8 cellular contexts compared by ENCODE assay signal in genomic region chr5:79990598-79991507, GRCh38. TPM values are rescaled to one million over a fixed set of nuclear protein-coding genes. Genes with fewer than 3 reads are reported as not detected.
DNase-seq lines count a peak whose midpoint lies in the region; TF ChIP-seq lines count a peak whose summit lies in the region.

MTX3 (minus strand) TSS chr5:79991262; CDS start chr5:79991238, 24 bp downstream.

- H4K20me1 ChIP-seq in OCI-LY1 (ENCODE audit: insufficient read depth, low read length): no peaks in the 10 kb centered on the region

- peak within 1 kb of the TSS; percentile 63 for H3K4me3 ChIP-seq in CD8-positive, alpha-beta memory T cell (ENCODE audit: low read length)
- peak within 1 kb of the TSS; percentile 77 for H3K4me3 ChIP-seq in OCI-LY1 (ENCODE audit: low read depth, low read length, poor library complexity, severe bottlenecking)

- H3K9me3 ChIP-seq in CD8-positive, alpha-beta memory T cell (ENCODE audit: low read length): no peaks in the 10 kb centered on the region
- H3K9me3 ChIP-seq in OCI-LY1 (ENCODE audit: low read length): no peaks in the 10 kb centered on the region

- no peaks in the 10 kb centered on the region for H3F3A ChIP-seq in OCI-LY1 (ENCODE audit: insufficient read depth, low read length)

- H3K4me1 ChIP-seq in CD8-positive, alpha-beta memory T cell (ENCODE audit: insufficient read depth, low read length): peaks cover 10% of the 10 kb centered on the region
- peaks cover 11% of the 10 kb centered on the region for H3K4me1 ChIP-seq in OCI-LY1 (ENCODE audit: insufficient read depth, low read length, severe bottlenecking)

- CTCF ChIA-PET in CD8-positive, alpha-beta memory T cell (lab: Charles Lee): interaction anchor here (0.9 kb wide), 1 partner anchor 12 kb away, joined by 3 read pairs; no protein-coding TSS in a partner anchor

- no peak within 1 kb of the TSS for H2AFZ ChIP-seq in OCI-LY1 (ENCODE audit: low read length)

- TF ChIP-seq CTCF in GM20000 (IDR thresholded peaks at IDR 0.05; ENCODE audit: extremely low read depth, missing control alignments) (no peak), OCI-LY1 (IDR thresholded peaks at IDR 0.05; ENCODE audit: low read length) (no peak)

- peak within 1 kb of the TSS; percentile 76 for H3K4me2 ChIP-seq in OCI-LY1 (ENCODE audit: low read length)

- H3K4me3 Mint-ChIP-seq in CD8-positive, alpha-beta memory T cell: peak within 1 kb of the TSS; percentile 82 to 94 (median 88)

- peaks cover 4% of the 10 kb centered on the region for H3K27me3 ChIP-seq in CD8-positive, alpha-beta memory T cell (ENCODE audit: insufficient read depth, low read length, poor library complexity, severe bottlenecking)
- no peaks in the 10 kb centered on the region for H3K27me3 ChIP-seq in OCI-LY1 (ENCODE audit: insufficient read depth, low read length)

- H3K36me3 Mint-ChIP-seq in CD8-positive, alpha-beta memory T cell: peaks cover 14 to 36% (median 18%) of the 10 kb centered on the region in 3 donors

- no peaks in the 10 kb centered on the region for H3K9me3 Mint-ChIP-seq in CD8-positive, alpha-beta memory T cell

- H3K27me3 Mint-ChIP-seq in CD8-positive, alpha-beta memory T cell: peaks cover 6 to 11% of the 10 kb centered on the region in 2 donors

- peak within 1 kb of the TSS; percentile 81 to 95 (median 94) for H3K27ac Mint-ChIP-seq in CD8-positive, alpha-beta memory T cell

- no peaks in the 10 kb centered on the region for H3K9me2 ChIP-seq in OCI-LY1 (ENCODE audit: low read depth, low read length)

- POLR2A ChIA-PET in CD8-positive, alpha-beta memory T cell (lab: Charles Lee): interaction anchor here (0.6 to 1.2 kb wide), 3 partner anchors 10 to 38 kb away, joined by 3 to 8 read pairs (median 3); no protein-coding TSS in a partner anchor

- peak within 1 kb of the TSS; percentile 62 for H3K27ac ChIP-seq in CD8-positive, alpha-beta memory T cell (ENCODE audit: low read depth, low read length)
- H3K27ac ChIP-seq in OCI-LY1 (ENCODE audit: low read depth, low read length, poor library complexity, severe bottlenecking): no peak within 1 kb of the TSS

- H3K36me3 ChIP-seq in CD8-positive, alpha-beta memory T cell (ENCODE audit: insufficient read depth, low read length): peaks cover 12% of the 10 kb centered on the region
- H3K36me3 ChIP-seq in OCI-LY1 (ENCODE audit: insufficient read depth, low read length): peaks cover 4% of the 10 kb centered on the region; the same call in 1 of the 2 replicates

- peak within 1 kb of the TSS; percentile 77 for H3K9ac ChIP-seq in OCI-LY1 (ENCODE audit: low read length)

- DNase-seq in CD8-positive, alpha-beta memory T cell: peak; percentile 75 to 92 (median 83)
- DNase-seq in GM20000 (ENCODE audit: low spot score) (peak; percentile 86), HT1080 (ENCODE audit: low read depth) (peak; percentile 91), activated T-cell treated with anti-CD3 and anti-CD28 coated beads for 1 hour (ENCODE audit: low read depth) (peak; percentile 86), epidermal melanocyte (ENCODE audit: insufficient read length, low spot score) (peak; percentile 78), middle frontal gyrus (ENCODE audit: extremely low spot score, low spot score) (peak; percentile 77)
- peak; percentile 71 to 78 for DNase-seq in stimulated activated CD8-positive, alpha-beta memory T cell treated with anti-CD3 and anti-CD28 coated beads, Interleukin-2, amount 100 ng/mL, for 1 hour (ENCODE audit: low read depth in 2 of 2)

- peaks cover 21 to 37% (median 27%) of the 10 kb centered on the region in 3 donors for H3K4me1 Mint-ChIP-seq in CD8-positive, alpha-beta memory T cell

- no peaks in the 10 kb centered on the region for H3K79me2 ChIP-seq in OCI-LY1 (ENCODE audit: insufficient read depth, low read length)

RNA-seq across cellular contexts. Expression of gene MTX3, which starts in this region (rescaled TPM):
- total RNA-seq in CD8-positive, alpha-beta memory T cell: 10 to 100 TPM; 22.7 to 22.8 TPM
- 1.3 TPM for polyA plus RNA-seq in CD8-positive, alpha-beta memory T cell
- 8.3 and 10.5 TPM in 2 replicates for total RNA-seq in HT1080 (2014; rRNA removed; shearing (Covaris generic))
- polyA plus RNA-seq in HT1080 (2015; cell fraction: cytosol; rRNA removed): 12.6 and 14.4 TPM in 2 replicates
- polyA plus RNA-seq in HT1080 (2015; cell fraction: nucleus; rRNA removed): 34.5 and 37.4 TPM in 2 replicates
